1 cellular context compared by ENCODE assay signal in genomic region chr3:141441381-141442365, GRCh38.
TF ChIP-seq lines count a peak whose summit lies in the region.

No MANE protein-coding gene starts in this region.

TF ChIP-seq in endothelial cell of umbilical vein, 7 proteins besides CTCF, POLR2A, EP300 and RAD21 (continued from another document):
- TF ChIP-seq FOS (IDR thresholded peaks at IDR 0.05; ENCODE audit: borderline replicate concordance, insufficient read depth, low read length) (peak; percentile 98), EZH2 (IDR thresholded peaks at IDR 0.05; ENCODE audit: borderline replicate concordance, low read depth, low read length, severe bottlenecking) (no peak), JUN (IDR thresholded peaks at IDR 0.05; ENCODE audit: borderline replicate concordance, insufficient read depth, insufficient read length, low read depth) (peak; percentile 91), POLR2AphosphoS5 (IDR thresholded peaks at IDR 0.05; ENCODE audit: insufficient read depth, low read depth, low read length) (peak; percentile 21)
